In genomic region chr7:79622781-79623180, GRCh38 we compare ENCODE assay signal across 16 cellular contexts.
"Had no signal": no experiment of that assay in that cellular context is flagged by ENCODE, and none has a peak within 500 bp of the region (broad histone marks: within the 10 kb centered on the region; RNA-seq: fewer than 3 reads in every experiment).

No MANE protein-coding gene starts in this region.

- H3K9me3 ChIP-seq: pancreas, thyroid gland had no signal

- H3K27ac ChIP-seq: coronary artery, pancreas, thyroid gland had no signal

- H3K27me3 ChIP-seq: pancreas, thyroid gland had no signal

- H3K27ac Mint-ChIP-seq: activated CD8-positive, alpha-beta T cell treated with anti-CD3 and anti-CD28 coated beads for 36 hours; activated naive CD4-positive, alpha-beta T cell treated with anti-CD3 and anti-CD28 coated beads for 36 hours; activated T-helper 1 cell treated with anti-CD3 and anti-CD28 coated beads, Interleukin-12 subunit alpha, Interleukin-12 subunit beta, Interleukin-2, Interleukin-4 antibody, amounts not matched to agents 30 ng/mL and 10 ng/mL and 1 ng/mL, durations not matched to agents 14 hours and 24 hours and 36 hours; mesothelial cell of epicardium had no signal

- H3K27me3 Mint-ChIP-seq: activated CD8-positive, alpha-beta T cell treated with anti-CD3 and anti-CD28 coated beads for 36 hours had no signal

- H3K4me3 ChIP-seq: coronary artery, pancreas, thyroid gland had no signal

- H3K4me3 Mint-ChIP-seq: activated CD8-positive, alpha-beta T cell treated with anti-CD3 and anti-CD28 coated beads for 36 hours; activated naive CD4-positive, alpha-beta T cell treated with anti-CD3 and anti-CD28 coated beads for 36 hours; activated T-helper 1 cell treated with anti-CD3 and anti-CD28 coated beads, Interleukin-12 subunit alpha, Interleukin-12 subunit beta, Interleukin-2, Interleukin-4 antibody, amounts not matched to agents 30 ng/mL and 10 ng/mL and 1 ng/mL, durations not matched to agents 14 hours and 24 hours and 36 hours; mesothelial cell of epicardium; neural crest cell had no signal

- H3K4me1 ChIP-seq: pancreas, thyroid gland had no signal

- H3K36me3 ChIP-seq: pancreas, thyroid gland had no signal

- H3K9me3 Mint-ChIP-seq: activated CD8-positive, alpha-beta T cell treated with anti-CD3 and anti-CD28 coated beads for 36 hours; activated naive CD4-positive, alpha-beta T cell treated with anti-CD3 and anti-CD28 coated beads for 36 hours; activated T-helper 1 cell treated with anti-CD3 and anti-CD28 coated beads, Interleukin-12 subunit alpha, Interleukin-12 subunit beta, Interleukin-2, Interleukin-4 antibody, amounts not matched to agents 30 ng/mL and 10 ng/mL and 1 ng/mL, durations not matched to agents 14 hours and 24 hours and 36 hours; mesothelial cell of epicardium; neural crest cell had no signal

- FAIRE-seq: pancreas, urothelium cell line had no signal

- ATAC-seq: activated CD8-positive, alpha-beta T cell treated with anti-CD3 and anti-CD28 coated beads for 36 hours had no signal

- DNase-seq: activated CD4-positive, alpha-beta T cell treated with anti-CD3 and anti-CD28 coated beads for 1 hour; activated CD8-positive, alpha-beta memory T cell treated with anti-CD3 and anti-CD28 coated beads, Interleukin-2, amount 50 U/mL, for 4 hours; activated CD8-positive, alpha-beta T cell treated with anti-CD3 and anti-CD28 coated beads for 36 hours; activated naive CD4-positive, alpha-beta T cell treated with anti-CD3 and anti-CD28 coated beads for 36 hours; effector CD8-positive, alpha-beta T cell; hypothalamus; kidney glomerular epithelial cell; pancreas; stimulated activated CD4-positive, alpha-beta T cell treated with anti-CD3 and anti-CD28 coated beads, Interleukin-4, amount 100 ng/mL, for 4 hours; T-helper 9 cell; thyroid gland had no signal
